Comparison of ENCODE assay signal across 18 cellular contexts in genomic region chr15:89898146-89898545, GRCh38. TPM values are rescaled to one million over a fixed set of nuclear protein-coding genes. Genes with fewer than 3 reads are reported as not detected.
"Had no signal": no experiment of that assay in that cellular context is flagged by ENCODE, and none has a peak within 500 bp of the region (broad histone marks: within the 10 kb centered on the region; RNA-seq: fewer than 3 reads in every experiment).

No MANE protein-coding gene starts in this region.

- H3K27ac Mint-ChIP-seq: activated B cell treated with CpG ODN at 0.5 μM for 24 hours; activated naive CD4-positive, alpha-beta T cell treated with anti-CD3 and anti-CD28 coated beads for 36 hours; activated naive CD8-positive, alpha-beta T cell treated with anti-CD3 and anti-CD28 coated beads, Interleukin-2, amount 10 ng/mL, durations not matched to agents 7 days and 5 days; memory B cell; nephron progenitor cell; progenitor cell of endocrine pancreas had no signal

- H3K27me3 Mint-ChIP-seq: activated CD4-positive, alpha-beta memory T cell treated with anti-CD3 and anti-CD28 coated beads for 36 hours; activated CD4-positive, alpha-beta T cell treated with anti-CD3 and anti-CD28 coated beads for 36 hours; memory B cell; progenitor cell of endocrine pancreas had no signal

- H3K36me3 Mint-ChIP-seq: activated CD4-positive, alpha-beta memory T cell treated with anti-CD3 and anti-CD28 coated beads for 36 hours; activated naive CD8-positive, alpha-beta T cell treated with anti-CD3 and anti-CD28 coated beads, Interleukin-2, amount 10 ng/mL, durations not matched to agents 7 days and 5 days; memory B cell had no signal

- DNase-seq: amniotic stem cell, cerebellar nuclear complex, cortex of kidney, heart left ventricle, left cardiac atrium, occipital lobe, retina, spleen, upper lobe of right lung had no signal

- H3K4me3 Mint-ChIP-seq: activated B cell treated with CpG ODN at 0.5 μM for 24 hours; activated CD4-positive, alpha-beta memory T cell treated with anti-CD3 and anti-CD28 coated beads for 36 hours; activated CD4-positive, alpha-beta T cell treated with anti-CD3 and anti-CD28 coated beads for 36 hours; activated naive CD4-positive, alpha-beta T cell treated with anti-CD3 and anti-CD28 coated beads for 36 hours; activated naive CD8-positive, alpha-beta T cell treated with anti-CD3 and anti-CD28 coated beads, Interleukin-2, amount 10 ng/mL, durations not matched to agents 7 days and 5 days; memory B cell; nephron progenitor cell had no signal

- H3K27me3 ChIP-seq: heart left ventricle, spleen, upper lobe of right lung had no signal

- H3K9me3 Mint-ChIP-seq: activated B cell treated with CpG ODN at 0.5 μM for 24 hours; activated CD4-positive, alpha-beta memory T cell treated with anti-CD3 and anti-CD28 coated beads for 36 hours; activated naive CD4-positive, alpha-beta T cell treated with anti-CD3 and anti-CD28 coated beads for 36 hours; activated naive CD8-positive, alpha-beta T cell treated with anti-CD3 and anti-CD28 coated beads, Interleukin-2, amount 10 ng/mL, durations not matched to agents 7 days and 5 days; memory B cell; nephron progenitor cell had no signal

- ATAC-seq: heart left ventricle, left cardiac atrium had no signal

- H3K27ac ChIP-seq: epithelial cell of prostate, heart left ventricle, spleen, upper lobe of right lung had no signal

- H3K4me3 ChIP-seq: heart left ventricle, spleen, upper lobe of right lung had no signal

- H3K9me3 ChIP-seq: heart left ventricle, spleen, upper lobe of right lung had no signal

RNA-seq across cellular contexts. Expression of gene ARPIN, which starts 14.6 kb away (rescaled TPM):
- total RNA-seq: activated B cell treated with CpG ODN at 0.5 μM for 24 hours; activated CD4-positive, alpha-beta T cell treated with anti-CD3 and anti-CD28 coated beads for 36 hours; activated naive CD4-positive, alpha-beta T cell treated with anti-CD3 and anti-CD28 coated beads for 36 hours had no signal
